ENCODE assay signal across 22 cellular contexts in genomic region chr7:134667899-134668298, GRCh38. TPM values are rescaled to one million over a fixed set of nuclear protein-coding genes. Genes with fewer than 3 reads are reported as not detected.
DNase-seq lines count a peak whose midpoint lies in the region; ATAC-seq and TF ChIP-seq lines count a peak whose summit lies in the region.
"Had no signal": no experiment of that assay in that cellular context is flagged by ENCODE, and none has a peak within 500 bp of the region (broad histone marks: within the 10 kb centered on the region; RNA-seq: fewer than 3 reads in every experiment).

No MANE protein-coding gene starts in this region.

- H3K27me3 Mint-ChIP-seq in activated T-cell treated with anti-CD3 and anti-CD28 coated beads, Interleukin-2, amount 50 U/mL, for 72 hours (ENCODE audit: low read depth): no peaks in the 10 kb centered on the region
- no peaks in the 10 kb centered on the region for H3K27me3 Mint-ChIP-seq in stimulated activated naive CD8-positive, alpha-beta T cell treated with anti-CD3 and anti-CD28 coated beads, Interleukin-15, Interleukin-2, amounts not matched to agents 100 ng/mL and 50 ng/mL, for 24 hours
- H3K27me3 Mint-ChIP-seq: B cell had no signal

- peaks cover 10 to 13% of the 10 kb centered on the region in 2 donors for H3K36me3 Mint-ChIP-seq in activated T-cell treated with anti-CD3 and anti-CD28 coated beads, Interleukin-2, amount 50 U/mL, for 72 hours (ENCODE audit: insufficient read depth in 2 of 2)
- peaks cover 39% of the 10 kb centered on the region for H3K36me3 Mint-ChIP-seq in stimulated activated naive CD8-positive, alpha-beta T cell treated with anti-CD3 and anti-CD28 coated beads, Interleukin-15, Interleukin-2, amounts not matched to agents 100 ng/mL and 50 ng/mL, for 24 hours (ENCODE audit: low read depth)

- H3K36me3 ChIP-seq in RWPE2 (ENCODE audit: low read depth) (peaks cover 9% of the 10 kb centered on the region; the same call in 1 of the 2 replicates), adrenal gland (replicated peaks in 1 of 2) (no peaks in the 10 kb centered on the region)

- H3K4me3 Mint-ChIP-seq in activated T-cell treated with anti-CD3 and anti-CD28 coated beads, Interleukin-2, amount 50 U/mL, for 72 hours: peak overlapping the region; percentile 4 to 66
- no peak overlapping the region for H3K4me3 Mint-ChIP-seq in stimulated activated naive CD8-positive, alpha-beta T cell treated with anti-CD3 and anti-CD28 coated beads, Interleukin-15, Interleukin-2, amounts not matched to agents 100 ng/mL and 50 ng/mL, for 24 hours
- H3K4me3 Mint-ChIP-seq: B cell, neural crest cell had no signal

- H3K4me1 Mint-ChIP-seq in activated T-cell treated with anti-CD3 and anti-CD28 coated beads, Interleukin-2, amount 50 U/mL, for 72 hours (ENCODE audit: low read depth): peaks cover 50% of the 10 kb centered on the region
- H3K4me1 Mint-ChIP-seq in stimulated activated naive CD8-positive, alpha-beta T cell treated with anti-CD3 and anti-CD28 coated beads, Interleukin-15, Interleukin-2, amounts not matched to agents 100 ng/mL and 50 ng/mL, for 24 hours (ENCODE audit: low read depth): peaks cover 56% of the 10 kb centered on the region

- no peak for DNase-seq in activated T-cell treated with anti-CD3 and anti-CD28 coated beads, Interleukin-2, amount 50 U/mL, for 72 hours
- no peak for DNase-seq in activated T-cell treated with anti-CD3 and anti-CD28 coated beads, Interleukin-2, amount 50 U/mL, for 48 hours
- DNase-seq in RWPE2 (ENCODE audit: low spot score) (no peak), epithelial cell of esophagus (ENCODE audit: low read depth) (peak; percentile 70), adrenal gland (no peak), NCI-H2227 treated with DMSO at 0.1 percent for 48 hours (lab: John Stamatoyannopoulos, UW) (no peak), DMS53 treated with DMSO at 0.1 percent for 48 hours (lab: John Stamatoyannopoulos, UW; ENCODE audit: unreplicated experiment) (no peak)
- DNase-seq: amniotic stem cell, Kasumi-1, NCI-H1694 treated with DMSO at 0.1 percent for 48 hours, NCI-H2171, NCI-H524, right cardiac atrium, trophoblast cell had no signal

- no peaks in the 10 kb centered on the region for H3K9me3 Mint-ChIP-seq in activated T-cell treated with anti-CD3 and anti-CD28 coated beads, Interleukin-2, amount 50 U/mL, for 72 hours
- no peaks in the 10 kb centered on the region for H3K9me3 Mint-ChIP-seq in stimulated activated naive CD8-positive, alpha-beta T cell treated with anti-CD3 and anti-CD28 coated beads, Interleukin-15, Interleukin-2, amounts not matched to agents 100 ng/mL and 50 ng/mL, for 24 hours
- H3K9me3 Mint-ChIP-seq: neural crest cell had no signal

- no peak overlapping the region for H3K4me3 ChIP-seq in RWPE2 (ENCODE audit: severe bottlenecking)
- H3K4me3 ChIP-seq in epithelial cell of esophagus (ENCODE audit: low read length): no peak overlapping the region
- no peak overlapping the region for H3K4me3 ChIP-seq in adrenal gland
- H3K4me3 ChIP-seq: SJSA1 had no signal

- H3K27me3 ChIP-seq in RWPE2 (ENCODE audit: insufficient read depth, poor library complexity, severe bottlenecking) (no peaks in the 10 kb centered on the region), adrenal gland (no peaks in the 10 kb centered on the region)
- H3K27me3 ChIP-seq: SJSA1 had no signal

- H3K27ac ChIP-seq in RWPE2 (ENCODE audit: poor library complexity, severe bottlenecking) (peak overlapping the region; percentile 88), adrenal gland (no peak overlapping the region)
- H3K27ac ChIP-seq: parathyroid adenoma, SJSA1 had no signal

- H3K4me1 ChIP-seq in RWPE2 (ENCODE audit: insufficient read depth, poor library complexity, severe bottlenecking) (peaks cover 22% of the 10 kb centered on the region), adrenal gland (replicated peaks in 1 of 2) (peaks cover 0 to 12% of the 10 kb centered on the region in 2 donors)

- H3K9me3 ChIP-seq in RWPE2 (ENCODE audit: severe bottlenecking) (no peaks in the 10 kb centered on the region), adrenal gland (replicated peaks in 1 of 3) (no peaks in the 10 kb centered on the region)
- H3K9me3 ChIP-seq: SJSA1 had no signal

- TF ChIP-seq CTCF in RWPE2 (IDR thresholded peaks at IDR 0.05; ENCODE audit: poor library complexity, severe bottlenecking) (no peak), epithelial cell of esophagus (IDR thresholded peaks at IDR 0.05; ENCODE audit: insufficient read depth, low read depth, low read length, missing control alignments) (no peak), adrenal gland (IDR thresholded peaks at IDR 0.05) (no peak)

- 95 to 100% (median 97%) methylated on average over 1 of the region's 1 CpG for WGBS in adrenal gland, 4 donors

- intact Hi-C loops in adrenal gland (cut with DNase I): no loop called here

- peak overlapping the region; percentile 89 for H3K27ac Mint-ChIP-seq in activated T-cell treated with anti-CD3 and anti-CD28 coated beads, Interleukin-2, amount 50 U/mL, for 72 hours
- peak overlapping the region; percentile 65 for H3K27ac Mint-ChIP-seq in stimulated activated naive CD8-positive, alpha-beta T cell treated with anti-CD3 and anti-CD28 coated beads, Interleukin-15, Interleukin-2, amounts not matched to agents 100 ng/mL and 50 ng/mL, for 24 hours
- H3K27ac Mint-ChIP-seq: activated T-helper 2 cell treated with anti-CD3 and anti-CD28 coated beads, Interferon-gamma antibody, Interleukin-2, Interleukin-4, amounts not matched to agents 10 μg/mL and 5 μg/mL and 100 μg/mL, durations not matched to agents 14 hours and 24 hours and 36 hours; B cell had no signal

- TF ChIP-seq POLR2A in adrenal gland (IDR thresholded peaks at IDR 0.05): no peak

- peak; percentile 82 to 83 for ATAC-seq in activated T-cell treated with anti-CD3 and anti-CD28 coated beads, Interleukin-2, amount 50 U/mL, for 72 hours (replicated peaks in 1 of 2)
- ATAC-seq in RWPE2 (ENCODE audit: low read depth): peak; percentile 68
- ATAC-seq: HCT116, Panc1, right cardiac atrium had no signal

RNA-seq across cellular contexts. Expression of gene BPGM, which starts 21.2 kb away (rescaled TPM):
- total RNA-seq in activated T-cell treated with anti-CD3 and anti-CD28 coated beads, Interleukin-2, amount 50 U/mL, for 72 hours: 10 to 100 TPM; 22.3 to 27.7 TPM
- total RNA-seq in adrenal gland: 10 to 100 TPM; 12.1 to 23.2 (median 17.2) TPM
- 10 to 100 TPM; 17.6 to 33.2 (median 21.0) TPM for polyA plus RNA-seq in adrenal gland
